8 cellular contexts compared by ENCODE assay signal in the genomic region with DNA sequence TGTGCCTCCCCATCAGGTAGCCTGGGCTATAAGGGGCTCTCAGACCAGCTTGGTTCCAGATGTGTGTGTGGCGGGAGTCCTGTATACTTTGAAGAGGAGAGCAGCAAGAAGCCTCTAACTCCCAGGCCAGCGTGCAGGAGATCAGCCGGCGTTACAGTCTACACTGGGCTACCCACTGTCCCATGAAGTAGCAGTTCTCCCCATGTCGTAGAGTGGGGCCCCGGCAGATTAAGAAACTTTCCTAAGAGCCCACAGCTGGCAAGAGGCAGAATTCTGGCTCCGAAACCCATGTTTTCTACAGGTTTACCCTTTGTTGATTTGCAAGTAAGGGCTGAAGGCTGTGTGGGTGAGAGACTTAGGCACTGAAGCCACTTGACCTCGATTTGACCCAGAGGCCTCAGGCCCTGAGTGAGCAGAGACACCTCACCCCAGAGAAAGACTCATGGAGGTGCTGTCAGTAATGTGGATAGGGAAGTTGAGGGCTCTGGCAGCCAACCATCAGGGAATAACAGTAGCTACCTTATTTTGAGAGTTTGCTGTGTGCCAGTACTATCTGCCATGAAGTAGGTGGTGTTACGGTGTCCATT. TPM values are rescaled to one million over a fixed set of nuclear protein-coding genes. Genes with fewer than 3 reads are reported as not detected.
DNase-seq lines count a peak whose midpoint lies in the region; TF ChIP-seq lines count a peak whose summit lies in the region.

No MANE protein-coding gene starts in this region.

- H3K27ac ChIP-seq in PC-9 (no peak overlapping the region), ectodermal cell (ENCODE audit: insufficient read depth, low read depth, low read length, poor library complexity, severe bottlenecking) (no peak overlapping the region), neuronal stem cell (replicated peaks; ENCODE audit: low read length) (no peak overlapping the region)

- H3K36me3 ChIP-seq in PC-9 (ENCODE audit: low read depth): 0 out of 2 replicates have a peak, but pooled peaks cover 3% of the 10 kb centered on the region
- no peaks in the 10 kb centered on the region for H3K36me3 ChIP-seq in ectodermal cell (ENCODE audit: control insufficient read depth, insufficient read depth, low read length)
- no peaks in the 10 kb centered on the region for H3K36me3 ChIP-seq in neuronal stem cell (replicated peaks in 1 of 2; ENCODE audit: control insufficient read depth in 2 of 2, insufficient read depth in 2 of 2, low read length in 2 of 2)

- TSS peak; percentile 60 for BruUV-seq in PC-9 (replicated peaks; lab: Mats Ljungman, UMichigan)

- peak overlapping the region; percentile 88 for H3K4me3 Mint-ChIP-seq in activated T-cell treated with anti-CD3 and anti-CD28 coated beads, Interleukin-2, amount 50 U/mL, for 24 hours

- no peaks in the 10 kb centered on the region for H3K27me3 Mint-ChIP-seq in activated T-cell treated with anti-CD3 and anti-CD28 coated beads, Interleukin-2, amount 50 U/mL, for 24 hours

- H3K4ac ChIP-seq in neuronal stem cell (ENCODE audit: low read length): no peak overlapping the region

- H3K36me3 Mint-ChIP-seq in activated T-cell treated with anti-CD3 and anti-CD28 coated beads, Interleukin-2, amount 50 U/mL, for 24 hours (ENCODE audit: low read depth): peaks cover 24% of the 10 kb centered on the region

- H3K4me2 ChIP-seq in PC-9: peak overlapping the region; percentile 78
- peak overlapping the region; percentile 93 for H3K4me2 ChIP-seq in neuronal stem cell (ENCODE audit: insufficient read depth, low read length, poor library complexity, severe bottlenecking)

- no peak for DNase-seq in activated T-cell treated with anti-CD3 and anti-CD28 coated beads, Interleukin-2, amount 50 U/mL, for 24 hours
- no peak for DNase-seq in activated T-cell treated with anti-CD3 and anti-CD28 coated beads for 4 hours
- DNase-seq in PC-9: no peak
- no peak for DNase-seq in neuronal stem cell (ENCODE audit: low spot score)
- no peak for DNase-seq in kidney tubule cell (ENCODE audit: low spot score)
- no peak for DNase-seq in NCI-H446 treated with DMSO at 0.1 percent for 48 hours (lab: John Stamatoyannopoulos, UW)
- no peak for DNase-seq in A172 (ENCODE audit: low spot score)

- no peak overlapping the region for H2BK15ac ChIP-seq in neuronal stem cell (ENCODE audit: low read length)

- H3K9me3 ChIP-seq in PC-9 (ENCODE audit: insufficient read depth, low read depth) (no peaks in the 10 kb centered on the region), ectodermal cell (ENCODE audit: control insufficient read depth, low read length) (no peaks in the 10 kb centered on the region), neuronal stem cell (replicated peaks in 1 of 2; ENCODE audit: control insufficient read depth in 2 of 2, insufficient read depth in 1 of 2, low read depth in 1 of 2, low read length in 2 of 2) (no peaks in the 10 kb centered on the region)

- H2BK12ac ChIP-seq in neuronal stem cell (ENCODE audit: low read length): no peak overlapping the region

- H3K14ac ChIP-seq in neuronal stem cell (ENCODE audit: low read length): no peak overlapping the region

- H3K4me3 ChIP-seq in PC-9 (peak overlapping the region; percentile 50; the same call in 1 of the 2 replicates), ectodermal cell (ENCODE audit: insufficient read depth, low read depth, low read length) (peak overlapping the region; percentile 74), neuronal stem cell (ENCODE audit: low read length in 2 of 2) (peak overlapping the region; percentile 86 to 96)

- H3K18ac ChIP-seq in neuronal stem cell (ENCODE audit: low read length): peak overlapping the region; percentile 98

- POLR2A ChIA-PET in PC-9 (lab: Charles Lee; ENCODE audit: unreplicated experiment): interaction anchor here (0.6 kb wide), 1 partner anchor 32 kb away, joined by 4 read pairs; no protein-coding TSS in a partner anchor

- no peaks in the 10 kb centered on the region for H4K20me1 ChIP-seq in PC-9 (ENCODE audit: insufficient read depth)

- no peaks in the 10 kb centered on the region for H3K9me3 Mint-ChIP-seq in activated T-cell treated with anti-CD3 and anti-CD28 coated beads, Interleukin-2, amount 50 U/mL, for 24 hours

- no peak overlapping the region for H2BK120ac ChIP-seq in neuronal stem cell (ENCODE audit: low read depth, low read length)

- WGBS in ectodermal cell, 2 experiments: 83 to 86% methylated on average over 9 of the region's 9 CpGs
- no CpG with 5 or more reads among the region's 9 CpGs for WGBS in neuronal stem cell (ENCODE audit: extremely low coverage in 2 of 2, insufficient read length in 2 of 2, insufficient replicate concordance in 1 of 2), 2 donors

- peak overlapping the region; percentile 76 for H2AK5ac ChIP-seq in neuronal stem cell (ENCODE audit: low read depth, low read length)

- TF ChIP-seq CTCF in PC-9 (conservative IDR thresholded peaks at IDR 0.05): no peak

- H2AFZ ChIP-seq in PC-9: peak overlapping the region; percentile 69; the same call in 1 of the 2 replicates
- H2AFZ ChIP-seq in neuronal stem cell (ENCODE audit: low read length): peak overlapping the region; percentile 100

- no peaks in the 10 kb centered on the region for H3K9me2 ChIP-seq in PC-9 (ENCODE audit: insufficient read depth)

- H3K23ac ChIP-seq in neuronal stem cell (ENCODE audit: low read depth, low read length, poor library complexity): no peak overlapping the region

- H3F3A ChIP-seq in PC-9 (ENCODE audit: insufficient read depth, low read depth): peaks cover 38% of the 10 kb centered on the region

- H3K4me1 ChIP-seq in PC-9 (replicated peaks; ENCODE audit: insufficient read depth): peaks cover 54% of the 10 kb centered on the region
- peaks cover 10% of the 10 kb centered on the region for H3K4me1 ChIP-seq in ectodermal cell (ENCODE audit: control insufficient read depth, insufficient read depth, low read length)
- H3K4me1 ChIP-seq in neuronal stem cell (ENCODE audit: control insufficient read depth in 2 of 2, insufficient read depth in 1 of 2, low read depth in 1 of 2, low read length in 2 of 2): peaks cover 11 to 14% of the 10 kb centered on the region in 2 donors

- CTCF ChIA-PET in PC-9 (lab: Charles Lee): no interaction called here

- peaks cover 38% of the 10 kb centered on the region for H3K79me2 ChIP-seq in PC-9 (ENCODE audit: low read depth)

- no peaks in the 10 kb centered on the region for H3K27me3 ChIP-seq in PC-9 (ENCODE audit: insufficient read depth, low read depth)
- peaks cover 35% of the 10 kb centered on the region for H3K27me3 ChIP-seq in ectodermal cell (ENCODE audit: control insufficient read depth, insufficient read depth, low read length, poor library complexity, severe bottlenecking)
- H3K27me3 ChIP-seq in neuronal stem cell (ENCODE audit: control insufficient read depth in 3 of 3, insufficient read depth in 3 of 3, low read depth in 1 of 3, low read length in 3 of 3): peaks cover 0 to 34% (median 2%) of the 10 kb centered on the region in 3 experiments

- no peak overlapping the region for H4K91ac ChIP-seq in neuronal stem cell (ENCODE audit: low read depth, low read length, poor library complexity)

- peak overlapping the region; percentile 97 for H3K27ac Mint-ChIP-seq in activated T-cell treated with anti-CD3 and anti-CD28 coated beads, Interleukin-2, amount 50 U/mL, for 24 hours

- intact Hi-C loops in PC-9 (cut with micrococcal nuclease; ENCODE audit: unreplicated experiment): loop anchor here (1.0 kb wide), 1 partner anchor 38 kb away; no protein-coding TSS in a partner anchor

- H3K9ac ChIP-seq in neuronal stem cell (ENCODE audit: low read depth, low read length, poor library complexity): peak overlapping the region; percentile 89

- peaks cover 51% of the 10 kb centered on the region for H3K4me1 Mint-ChIP-seq in activated T-cell treated with anti-CD3 and anti-CD28 coated beads, Interleukin-2, amount 50 U/mL, for 24 hours (ENCODE audit: low read depth)

- no peaks in the 10 kb centered on the region for H3K79me1 ChIP-seq in neuronal stem cell (ENCODE audit: low read depth, low read length)

- H4K8ac ChIP-seq in neuronal stem cell (ENCODE audit: low read depth, low read length): no peak overlapping the region

- H2BK5ac ChIP-seq in neuronal stem cell (ENCODE audit: low read length): peak overlapping the region; percentile 85

RNA-seq across cellular contexts. Expression of gene B4GALT1, which starts 0.9 kb away (rescaled TPM):
- 75.6 and 87.2 TPM in 2 replicates for total RNA-seq in PC-9 (2021)
- polyA plus RNA-seq in ectodermal cell (2013, experiment 1 of 4): 14.2 TPM
- polyA plus RNA-seq in ectodermal cell (2013, experiment 2 of 4): 13.7 TPM
- polyA plus RNA-seq in ectodermal cell (2013, experiment 3 of 4): 14.4 TPM
- 15.3 TPM for polyA plus RNA-seq in ectodermal cell (2013, experiment 4 of 4)
- 13.2 TPM for polyA plus RNA-seq in neuronal stem cell (2013, experiment 1 of 2)
- 13.0 TPM for polyA plus RNA-seq in neuronal stem cell (2013, experiment 2 of 2)
- total RNA-seq in A172 (2014; rRNA removed; shearing (Covaris generic)): 15.2 and 19.8 TPM in 2 replicates
